9 cellular contexts compared by ENCODE assay signal in the genomic region with DNA sequence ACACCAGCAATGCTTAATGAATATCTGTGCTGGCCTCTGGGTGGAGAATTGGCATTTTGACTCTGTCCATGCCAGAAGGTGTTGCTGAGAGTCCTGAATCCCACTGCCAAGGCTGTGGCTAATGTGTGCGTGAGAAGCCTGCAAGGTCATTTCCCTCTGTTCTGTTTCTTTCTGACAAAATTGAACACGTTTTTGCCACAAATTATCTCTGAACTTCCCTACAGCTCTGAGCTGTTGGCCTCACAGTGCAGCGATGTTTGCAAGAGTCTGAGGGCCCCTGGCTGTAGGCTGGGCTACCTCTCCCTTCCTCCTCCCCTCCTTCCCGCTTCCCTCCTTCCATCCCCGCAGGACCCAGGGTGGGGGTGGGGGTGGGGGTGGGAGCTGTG.
DNase-seq lines count a peak whose midpoint lies in the region; ATAC-seq, FAIRE-seq and TF ChIP-seq lines count a peak whose summit lies in the region.
"Had no signal": no experiment of that assay in that cellular context is flagged by ENCODE, and none has a peak within 500 bp of the region (broad histone marks: within the 10 kb centered on the region; RNA-seq: fewer than 3 reads in every experiment).

No MANE protein-coding gene starts in this region.

- H3K4me3 Mint-ChIP-seq in WTC11: no peak overlapping the region

- intact Hi-C loops in mucosa of descending colon (cut with DNase I, micrococcal nuclease): no loop called here

- ATAC-seq in HG02610 (IDR thresholded peaks at IDR 0.05; ENCODE audit: unreplicated experiment) (peak; percentile 23), WTC11 (peak; percentile 30; the same call in 1 of the 2 replicates), mucosa of descending colon (peak; percentile 34), GM19455 (IDR thresholded peaks at IDR 0.05; ENCODE audit: unreplicated experiment) (no peak)

- CTCF ChIA-PET in WTC11 (lab: Charles Lee): interaction anchor here (0.8 to 1.0 kb wide), 2 partner anchors 59 to 294 kb away, joined by 3 read pairs; no protein-coding TSS in a partner anchor

- no peak overlapping the region for H3K27ac Mint-ChIP-seq in WTC11

- POLR2A ChIA-PET in WTC11 (lab: Charles Lee): no interaction called here

- no peaks in the 10 kb centered on the region; the same call in 1 of the 2 replicates for H3K27me3 Mint-ChIP-seq in WTC11 (ENCODE audit: low read depth)

- H3K36me3 ChIP-seq in mucosa of descending colon (ENCODE audit: low read depth): no peaks in the 10 kb centered on the region
- H3K36me3 ChIP-seq: neutrophil had no signal

- H3K36me3 Mint-ChIP-seq in WTC11: peaks cover 25% of the 10 kb centered on the region

- FAIRE-seq in GM12891 (lab: Jason Lieb, UNC): no peak

- DNase-seq in GM12891 (ENCODE audit: insufficient read length, low spot score): peak; percentile 41
- DNase-seq in WTC11 (ENCODE audit: low spot score): no peak
- no peak for DNase-seq in mucosa of descending colon
- no peak for DNase-seq in superior temporal gyrus (ENCODE audit: extremely low spot score)
- no peak for DNase-seq in stimulated activated CD4-positive, alpha-beta T cell treated with anti-CD3 and anti-CD28 coated beads, Interleukin-4, amount 100 ng/mL, for 24 hours
- no peak for DNase-seq in COLO668 (lab: John Stamatoyannopoulos, UW; ENCODE audit: unreplicated experiment)

- H3K9me3 Mint-ChIP-seq in WTC11: peaks cover 30% of the 10 kb centered on the region

- H3K4me1 Mint-ChIP-seq in WTC11: peaks cover 4% of the 10 kb centered on the region

- TF ChIP-seq POLR2A in GM12891 (IDR thresholded peaks at IDR 0.05; ENCODE audit: low read depth, low read length): no peak

- no peak overlapping the region for H3K4me3 ChIP-seq in mucosa of descending colon

- TF ChIP-seq CTCF in WTC11 (IDR thresholded peaks at IDR 0.05) (no peak), mucosa of descending colon (IDR thresholded peaks at IDR 0.05) (no peak)

- H3K4me1 ChIP-seq in mucosa of descending colon (ENCODE audit: low read depth): no peaks in the 10 kb centered on the region

- peaks cover 29% of the 10 kb centered on the region for H3K9me3 ChIP-seq in mucosa of descending colon

TF ChIP-seq in GM12891, 5 proteins besides CTCF, POLR2A, EP300 and RAD21:
- 0 out of 2 replicates have a peak, but pooled peaks have one; percentile 12 for TF ChIP-seq SPI1 (IDR thresholded peaks at IDR 0.05; ENCODE audit: low read depth, low read length)
- no peak for TF ChIP-seq POLR2AphosphoS5 (IDR thresholded peaks at IDR 0.05; ENCODE audit: low read depth, low read length)
- TF ChIP-seq POU2F2 (IDR thresholded peaks at IDR 0.05; ENCODE audit: low read depth, low read length): no peak

TF ChIP-seq in WTC11, 78 proteins besides CTCF, POLR2A, EP300 and RAD21:
- TF ChIP-seq SMAD3 (CRISPR knock-in tag; IDR thresholded peaks at IDR 0.05; ENCODE audit: borderline replicate concordance) (no peak), E2F4 (CRISPR knock-in tag; IDR thresholded peaks at IDR 0.05; ENCODE audit: borderline replicate concordance, low read depth) (no peak), FOXP1 (CRISPR knock-in tag; IDR thresholded peaks at IDR 0.05; ENCODE audit: borderline replicate concordance) (no peak), ZNF317 (CRISPR knock-in tag; IDR thresholded peaks at IDR 0.05; ENCODE audit: borderline replicate concordance, low read depth) (no peak), RORB (CRISPR knock-in tag; IDR thresholded peaks at IDR 0.05) (no peak), EMX1 (CRISPR knock-in tag; IDR thresholded peaks at IDR 0.05) (no peak), SP1 (CRISPR knock-in tag; conservative IDR thresholded peaks at IDR 0.05) (no peak), USF2 (CRISPR knock-in tag; IDR thresholded peaks at IDR 0.05) (no peak), ZNF671 (CRISPR knock-in tag; IDR thresholded peaks at IDR 0.05) (no peak), GTF2I (CRISPR knock-in tag; conservative IDR thresholded peaks at IDR 0.05) (no peak)
- TF ChIP-seq, protein P1, sequence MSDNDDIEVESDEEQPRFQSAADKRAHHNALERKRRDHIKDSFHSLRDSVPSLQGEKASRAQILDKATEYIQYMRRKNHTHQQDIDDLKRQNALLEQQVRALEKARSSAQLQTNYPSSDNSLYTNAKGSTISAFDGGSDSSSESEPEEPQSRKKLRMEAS (CRISPR knock-in tag; IDR thresholded peaks at IDR 0.05): no peak
- TF ChIP-seq, protein P2, sequence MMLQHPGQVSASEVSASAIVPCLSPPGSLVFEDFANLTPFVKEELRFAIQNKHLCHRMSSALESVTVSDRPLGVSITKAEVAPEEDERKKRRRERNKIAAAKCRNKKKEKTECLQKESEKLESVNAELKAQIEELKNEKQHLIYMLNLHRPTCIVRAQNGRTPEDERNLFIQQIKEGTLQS (CRISPR knock-in tag; conservative IDR thresholded peaks at IDR 0.05): no peak
- TF ChIP-seq, protein P3, sequence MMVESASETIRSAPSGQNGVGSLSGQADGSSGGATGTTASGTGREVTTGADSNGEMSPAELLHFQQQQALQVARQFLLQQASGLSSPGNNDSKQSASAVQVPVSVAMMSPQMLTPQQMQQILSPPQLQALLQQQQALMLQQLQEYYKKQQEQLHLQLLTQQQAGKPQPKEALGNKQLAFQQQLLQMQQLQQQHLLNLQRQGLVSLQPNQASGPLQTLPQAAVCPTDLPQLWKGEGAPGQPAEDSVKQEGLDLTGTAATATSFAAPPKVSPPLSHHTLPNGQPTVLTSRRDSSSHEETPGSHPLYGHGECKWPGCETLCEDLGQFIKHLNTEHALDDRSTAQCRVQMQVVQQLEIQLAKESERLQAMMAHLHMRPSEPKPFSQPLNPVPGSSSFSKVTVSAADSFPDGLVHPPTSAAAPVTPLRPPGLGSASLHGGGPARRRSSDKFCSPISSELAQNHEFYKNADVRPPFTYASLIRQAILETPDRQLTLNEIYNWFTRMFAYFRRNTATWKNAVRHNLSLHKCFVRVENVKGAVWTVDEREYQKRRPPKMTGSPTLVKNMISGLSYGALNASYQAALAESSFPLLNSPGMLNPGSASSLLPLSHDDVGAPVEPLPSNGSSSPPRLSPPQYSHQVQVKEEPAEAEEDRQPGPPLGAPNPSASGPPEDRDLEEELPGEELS (CRISPR knock-in tag; IDR thresholded peaks at IDR 0.05): no peak
